11 cellular contexts compared by ENCODE assay signal in genomic region chr11:14894657-14895598, GRCh38. TPM values are rescaled to one million over a fixed set of nuclear protein-coding genes. Genes with fewer than 3 reads are reported as not detected.
DNase-seq lines count a peak whose midpoint lies in the region; ATAC-seq and TF ChIP-seq lines count a peak whose summit lies in the region.
"Had no signal": no experiment of that assay in that cellular context is flagged by ENCODE, and none has a peak within 500 bp of the region (broad histone marks: within the 10 kb centered on the region; RNA-seq: fewer than 3 reads in every experiment).

No MANE protein-coding gene starts in this region.

- H2BK12ac ChIP-seq in mesenchymal stem cell (ENCODE audit: low read length in 2 of 2) = no peak overlapping the region

- H3K23ac ChIP-seq in mesenchymal stem cell (ENCODE audit: low read length in 2 of 2) = no peak overlapping the region

- H3K27me3 ChIP-seq in mesenchymal stem cell (ENCODE audit: control insufficient read depth in 1 of 2, insufficient read depth in 1 of 2, low read length in 2 of 2) = no peaks in the 10 kb centered on the region

- H2BK5ac ChIP-seq in mesenchymal stem cell (ENCODE audit: low read depth, low read length, poor library complexity, severe bottlenecking) = no peak overlapping the region

- WGBS in mesenchymal stem cell = 72% methylated on average over 5 of the region's 5 CpGs

- no peak overlapping the region for H2BK15ac ChIP-seq in mesenchymal stem cell (ENCODE audit: low read depth, poor library complexity, severe bottlenecking)

- H3K27ac ChIP-seq in mesenchymal stem cell (ENCODE audit: low read length, poor library complexity, severe bottlenecking) = no peak overlapping the region

- H3K4me3 ChIP-seq in cardiac fibroblast (replicated peaks in 1 of 2; ENCODE audit: low read depth in 2 of 2, low read length in 2 of 2) (no peak overlapping the region), mesenchymal stem cell (ENCODE audit: insufficient read depth in 1 of 2, low read depth in 1 of 2, low read length in 2 of 2) (no peak overlapping the region)

- no peak overlapping the region for H2AK5ac ChIP-seq in mesenchymal stem cell (ENCODE audit: low read length, severe bottlenecking)

- peaks cover 1% of the 10 kb centered on the region for H3K4me1 ChIP-seq in mesenchymal stem cell (ENCODE audit: control insufficient read depth, insufficient read depth, low read depth, low read length)

- H3K36me3 ChIP-seq in mesenchymal stem cell (ENCODE audit: control insufficient read depth in 1 of 2, insufficient read depth in 2 of 2, low read depth in 1 of 2, low read length in 2 of 2) = no peaks in the 10 kb centered on the region

- H3K4me2 ChIP-seq in mesenchymal stem cell (ENCODE audit: low read length, poor library complexity, severe bottlenecking) = no peak overlapping the region

- no peak overlapping the region for H2BK120ac ChIP-seq in mesenchymal stem cell (ENCODE audit: low read depth, low read length)

- ATAC-seq in HG03280 (IDR thresholded peaks at IDR 0.05; ENCODE audit: unreplicated experiment) (no peak), GM21619 (IDR thresholded peaks at IDR 0.05; ENCODE audit: unreplicated experiment) (no peak)

- H3K18ac ChIP-seq in mesenchymal stem cell (ENCODE audit: low read depth in 1 of 2, low read length in 2 of 2) = no peak overlapping the region

- no peak overlapping the region for H3K9ac ChIP-seq in mesenchymal stem cell (ENCODE audit: low read length)

- H3K14ac ChIP-seq in mesenchymal stem cell (ENCODE audit: low read length in 2 of 2) = no peak overlapping the region

- TF ChIP-seq CTCF in cardiac fibroblast (IDR thresholded peaks at IDR 0.05; ENCODE audit: low read depth, low read length) = no peak

- DNase-seq in EH (ENCODE audit: low read depth) = peak; percentile 46
- DNase-seq in NCI-H226 = peak; percentile 52
- DNase-seq in cardiac fibroblast (ENCODE audit: low read depth in 2 of 2) = peak; percentile 80 to 87
- peak; percentile 60 for DNase-seq in mesenchymal stem cell
- no peak for DNase-seq in putamen (ENCODE audit: low spot score)
- DNase-seq in NCI-H526 treated with DMSO at 0.1 percent for 48 hours (lab: John Stamatoyannopoulos, UW) = no peak
- DNase-seq: cerebellar nuclear complex; stimulated activated CD8-positive, alpha-beta memory T cell treated with anti-CD3 and anti-CD28 coated beads, Interleukin-4, amount 100 ng/mL, for 48 hours; SW 1271 had no signal

- no peak overlapping the region for H4K91ac ChIP-seq in mesenchymal stem cell (ENCODE audit: low read length)

- no peak overlapping the region for H3K4ac ChIP-seq in mesenchymal stem cell (ENCODE audit: low read depth in 1 of 2, low read length in 2 of 2)

- no peaks in the 10 kb centered on the region for H3K79me1 ChIP-seq in mesenchymal stem cell (replicated peaks; ENCODE audit: low read length, poor library complexity, severe bottlenecking)

- no peak overlapping the region for H2AFZ ChIP-seq in mesenchymal stem cell (ENCODE audit: low read depth, low read length)

- H4K8ac ChIP-seq in mesenchymal stem cell (ENCODE audit: low read length) = no peak overlapping the region

- no peaks in the 10 kb centered on the region for H3K9me3 ChIP-seq in mesenchymal stem cell (ENCODE audit: control insufficient read depth, low read length)

RNA-seq across cellular contexts. Expression of gene CYP2R1, which starts 2.9 kb away (rescaled TPM):
- 11.3 TPM for polyA plus RNA-seq in mesenchymal stem cell (2013, experiment 1 of 2)
- 10.5 TPM for polyA plus RNA-seq in mesenchymal stem cell (2013, experiment 2 of 2)

Comparison
In these comparisons a context has a peak if more than half of its experiments do, and no peak if none do; other contexts are left out.
1. DNase-seq: peak in EH (single experiment), NCI-H226 (single experiment), cardiac fibroblast (2 of 2) and mesenchymal stem cell (single experiment); none in putamen (single experiment) and NCI-H526 treated with DMSO at 0.1 percent for 48 hours (single experiment).